ENCODE assay signal across 2 cellular contexts in the genomic region with DNA sequence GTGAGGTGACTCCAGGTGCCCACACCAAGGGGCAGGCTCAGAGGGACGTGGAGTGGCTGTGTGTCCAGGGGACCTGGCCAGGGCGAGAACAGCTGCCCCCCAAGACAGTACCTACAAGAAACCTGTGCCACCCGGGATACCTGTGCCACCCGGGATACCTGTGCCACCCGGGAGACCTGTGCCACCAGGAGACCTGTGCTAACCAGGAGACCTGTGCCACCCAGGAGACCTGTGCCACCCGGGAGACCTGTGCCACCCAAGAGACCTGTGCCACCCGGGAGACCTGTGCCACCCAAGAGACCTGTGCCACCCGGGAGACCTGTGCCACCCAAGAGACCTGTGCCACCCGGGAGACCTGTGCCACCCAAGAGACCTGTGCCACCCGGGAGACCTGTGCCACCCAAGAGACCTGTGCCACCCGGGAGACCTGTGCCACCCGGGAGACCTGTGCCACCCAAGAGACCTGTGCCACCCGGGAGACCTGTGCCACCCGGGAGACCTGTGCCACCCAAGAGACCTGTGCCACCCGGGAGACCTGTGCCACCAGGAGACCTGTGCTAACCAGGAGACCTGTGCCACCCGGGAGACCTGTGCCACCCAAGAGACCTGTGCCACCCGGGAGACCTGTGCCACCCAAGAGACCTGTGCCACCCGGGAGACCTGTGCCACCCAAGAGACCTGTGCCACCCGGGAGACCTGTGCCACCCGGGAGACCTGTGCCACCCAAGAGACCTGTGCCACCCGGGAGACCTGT. TPM values are rescaled to one million over a fixed set of nuclear protein-coding genes. Genes with fewer than 3 reads are reported as not detected.
"Had no signal": no experiment of that assay in that cellular context is flagged by ENCODE, and none has a peak within 500 bp of the region (broad histone marks: within the 10 kb centered on the region; RNA-seq: fewer than 3 reads in every experiment).

No MANE protein-coding gene starts in this region.

RNA-seq across cellular contexts. Expression of gene FOXL3, which starts 47.0 kb away (rescaled TPM):
- total RNA-seq: G401, GM12878 had no signal
- polyA plus RNA-seq: GM12878 had no signal

RNA-seq across cellular contexts. Expression of gene FAM20C, which starts 50.6 kb away (rescaled TPM):
- polyA plus RNA-seq: GM12878 had no signal
